Comparison of ENCODE assay signal across 22 cellular contexts in the genomic region with DNA sequence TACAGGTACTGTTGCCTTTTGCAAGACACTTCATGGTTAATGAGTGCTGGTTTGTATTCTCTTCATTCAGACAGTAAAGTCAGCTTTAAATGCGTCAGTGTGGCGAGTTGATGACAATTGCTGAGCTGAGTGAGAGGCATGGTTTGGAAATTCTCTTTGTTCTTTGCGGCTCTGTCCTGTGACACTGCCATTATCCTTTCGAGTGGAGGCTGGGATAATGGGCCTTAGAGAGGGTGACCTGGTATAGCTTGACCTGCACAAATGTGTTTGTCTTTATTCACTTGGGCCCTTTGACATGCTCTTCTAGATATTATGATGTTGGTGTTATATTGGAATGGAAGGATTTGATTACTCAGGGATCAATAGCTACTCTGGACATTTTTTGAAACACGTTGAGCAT.
DNase-seq lines count a peak whose midpoint lies in the region; ATAC-seq, FAIRE-seq and TF ChIP-seq lines count a peak whose summit lies in the region.
"Had no signal": no experiment of that assay in that cellular context is flagged by ENCODE, and none has a peak within 500 bp of the region (broad histone marks: within the 10 kb centered on the region; RNA-seq: fewer than 3 reads in every experiment).

No MANE protein-coding gene starts in this region.

- no peak overlapping the region for H3K23ac ChIP-seq in mesenchymal stem cell (ENCODE audit: low read length in 2 of 2)

- no peaks in the 10 kb centered on the region for H3K79me1 ChIP-seq in mesenchymal stem cell (replicated peaks; ENCODE audit: low read length, poor library complexity, severe bottlenecking)

- H3K27me3 ChIP-seq in ACC112 (ENCODE audit: insufficient read depth, low read length), result no peaks in the 10 kb centered on the region
- H3K27me3 ChIP-seq in RWPE2 (ENCODE audit: insufficient read depth, poor library complexity, severe bottlenecking), result no peaks in the 10 kb centered on the region
- no peaks in the 10 kb centered on the region for H3K27me3 ChIP-seq in mesenchymal stem cell (ENCODE audit: control insufficient read depth in 1 of 2, insufficient read depth in 1 of 2, low read length in 2 of 2)
- H3K27me3 ChIP-seq in small intestine (ENCODE audit: control insufficient read depth in 2 of 2, insufficient read depth in 2 of 2, low read length in 2 of 2), result no peaks in the 10 kb centered on the region
- H3K27me3 ChIP-seq: adrenal gland, thyroid gland had no signal

- H2AK5ac ChIP-seq in mesenchymal stem cell (ENCODE audit: low read length, severe bottlenecking), result no peak overlapping the region

- H2BK12ac ChIP-seq in mesenchymal stem cell (ENCODE audit: low read length in 2 of 2), result no peak overlapping the region

- H3K9ac ChIP-seq in mesenchymal stem cell (ENCODE audit: low read length), result peak overlapping the region; percentile 60

- no peak overlapping the region for H3K18ac ChIP-seq in mesenchymal stem cell (ENCODE audit: low read depth in 1 of 2, low read length in 2 of 2)

- no peak overlapping the region for H3K4me2 ChIP-seq in mesenchymal stem cell (ENCODE audit: low read length, poor library complexity, severe bottlenecking)

- H3K27ac ChIP-seq in ACC112 (ENCODE audit: low read depth, low read length), result peak overlapping the region; percentile 82
- peak overlapping the region; percentile 48 for H3K27ac ChIP-seq in RWPE2 (ENCODE audit: poor library complexity, severe bottlenecking)
- no peak overlapping the region for H3K27ac ChIP-seq in mesenchymal stem cell (ENCODE audit: low read length, poor library complexity, severe bottlenecking)
- no peak overlapping the region for H3K27ac ChIP-seq in small intestine (ENCODE audit: low read depth in 1 of 2, low read length in 1 of 2)
- H3K27ac ChIP-seq: adrenal gland, thyroid gland, WERI-Rb-1 had no signal

- H3K4me1 ChIP-seq in ACC112 (ENCODE audit: control insufficient read depth, insufficient read depth, low read length, unreplicated experiment), result peaks cover 36% of the 10 kb centered on the region
- H3K4me1 ChIP-seq in RWPE2 (ENCODE audit: insufficient read depth, poor library complexity, severe bottlenecking), result peaks cover 51% of the 10 kb centered on the region
- peaks cover 1% of the 10 kb centered on the region for H3K4me1 ChIP-seq in mesenchymal stem cell (ENCODE audit: control insufficient read depth, insufficient read depth, low read depth, low read length)
- H3K4me1 ChIP-seq in small intestine (ENCODE audit: control insufficient read depth in 2 of 2, insufficient read depth in 1 of 2, low read depth in 1 of 2, low read length in 1 of 2), result no peaks in the 10 kb centered on the region
- H3K4me1 ChIP-seq: adrenal gland, thyroid gland had no signal

- no peak overlapping the region for H3K4ac ChIP-seq in mesenchymal stem cell (ENCODE audit: low read depth in 1 of 2, low read length in 2 of 2)

- peak overlapping the region; percentile 56 for H2AFZ ChIP-seq in ACC112 (ENCODE audit: low read length, unreplicated experiment)
- no peak overlapping the region for H2AFZ ChIP-seq in mesenchymal stem cell (ENCODE audit: low read depth, low read length)

- H4K91ac ChIP-seq in mesenchymal stem cell (ENCODE audit: low read length), result no peak overlapping the region

- H2BK120ac ChIP-seq in mesenchymal stem cell (ENCODE audit: low read depth, low read length), result no peak overlapping the region

- peak; percentile 80 for DNase-seq in HT-29 (ENCODE audit: low spot score)
- DNase-seq in RWPE2 (ENCODE audit: low spot score), result no peak
- DNase-seq in mesenchymal stem cell, result no peak
- no peak for DNase-seq in NCI-H2107 (lab: John Stamatoyannopoulos, UW)
- DNase-seq in stimulated activated CD8-positive, alpha-beta memory T cell treated with anti-CD3 and anti-CD28 coated beads, Interleukin-4, amount 100 ng/mL, for 48 hours, result no peak
- no peak for DNase-seq in sciatic nerve (ENCODE audit: low spot score)
- DNase-seq in small intestine, result no peak
- DNase-seq: ACHN; adrenal gland; GDM1; H9; natural killer cell; retina; stimulated activated CD4-positive, alpha-beta T cell treated with anti-CD3 and anti-CD28 coated beads, Interleukin-4, amount 100 ng/mL, for 1 hour; SW 1271; thyroid gland; WERI-Rb-1 had no signal

- 0 out of 2 replicates have a peak overlapping the region, but pooled peaks have one; percentile 41 for H3K4me3 ChIP-seq in ACC112 (ENCODE audit: low read depth, low read length)
- H3K4me3 ChIP-seq in RWPE2 (ENCODE audit: severe bottlenecking), result no peak overlapping the region
- peak overlapping the region in 1 of 2 experiments; percentile 6 for H3K4me3 ChIP-seq in mesenchymal stem cell (ENCODE audit: insufficient read depth in 1 of 2, low read depth in 1 of 2, low read length in 2 of 2)
- H3K4me3 ChIP-seq in small intestine (ENCODE audit: low read depth in 1 of 2, low read length in 2 of 2), result no peak overlapping the region
- H3K4me3 ChIP-seq: adrenal gland, lung, thyroid gland had no signal

- no peak overlapping the region for H4K8ac ChIP-seq in mesenchymal stem cell (ENCODE audit: low read length)

- H3K14ac ChIP-seq in mesenchymal stem cell (ENCODE audit: low read length in 2 of 2), result no peak overlapping the region

- no peak overlapping the region for H2BK5ac ChIP-seq in mesenchymal stem cell (ENCODE audit: low read depth, low read length, poor library complexity, severe bottlenecking)

- no peak for FAIRE-seq in small intestine (lab: Jason Lieb, UNC)
- FAIRE-seq: colon, endothelial cell of umbilical vein had no signal

- H3K9me3 ChIP-seq in RWPE2 (ENCODE audit: severe bottlenecking) (no peaks in the 10 kb centered on the region), mesenchymal stem cell (ENCODE audit: control insufficient read depth, low read length) (no peaks in the 10 kb centered on the region), small intestine (ENCODE audit: control insufficient read depth, low read depth) (no peaks in the 10 kb centered on the region)
- H3K9me3 ChIP-seq: adrenal gland, thyroid gland had no signal

- 81% methylated on average over 5 of the region's 5 CpGs for WGBS in mesenchymal stem cell
- 89 to 93% (median 89%) methylated on average over 5 of the region's 5 CpGs for WGBS in small intestine, 3 donors

- ATAC-seq in RWPE2 (ENCODE audit: low read depth) (no peak), sciatic nerve (no peak)
- ATAC-seq: natural killer cell, Panc1 had no signal

- H2BK15ac ChIP-seq in mesenchymal stem cell (ENCODE audit: low read depth, poor library complexity, severe bottlenecking), result no peak overlapping the region

- intact Hi-C loops in sciatic nerve (cut with DNase I), result no loop called here

- TF ChIP-seq CTCF in RWPE2 (IDR thresholded peaks at IDR 0.05; ENCODE audit: poor library complexity, severe bottlenecking), result no peak

- H3K36me3 ChIP-seq in ACC112 (ENCODE audit: insufficient read depth, low read length) (no peaks in the 10 kb centered on the region), RWPE2 (ENCODE audit: low read depth) (no peaks in the 10 kb centered on the region), mesenchymal stem cell (ENCODE audit: control insufficient read depth in 1 of 2, insufficient read depth in 2 of 2, low read depth in 1 of 2, low read length in 2 of 2) (no peaks in the 10 kb centered on the region), small intestine (ENCODE audit: control insufficient read depth in 2 of 2, insufficient read depth in 2 of 2, low read length in 2 of 2) (no peaks in the 10 kb centered on the region)
- H3K36me3 ChIP-seq: adrenal gland, thyroid gland, WERI-Rb-1 had no signal

- H3K79me2 ChIP-seq in ACC112 (ENCODE audit: control insufficient read depth, insufficient read depth, low read length, unreplicated experiment), result no peaks in the 10 kb centered on the region

Comparison
In these comparisons a context has a peak if more than half of its experiments do, and no peak if none do; other contexts are left out.
1. H3K27ac ChIP-seq: peak in ACC112 (single experiment) and RWPE2 (single experiment); none in mesenchymal stem cell (single experiment) and small intestine (0 of 2).